Comparison of ENCODE assay signal across 8 cellular contexts in genomic region chr1:96722161-96722908, GRCh38. TPM values are rescaled to one million over a fixed set of nuclear protein-coding genes. Genes with fewer than 3 reads are reported as not detected.
DNase-seq lines count a peak whose midpoint lies in the region; ATAC-seq and TF ChIP-seq lines count a peak whose summit lies in the region.

No MANE protein-coding gene starts in this region.

- H3K4me1 ChIP-seq in PC-3 (ENCODE audit: insufficient read depth, low read length) (peaks cover 21% of the 10 kb centered on the region), ascending aorta (peaks cover 0 to 10% of the 10 kb centered on the region in 2 donors)

- H3K36me3 Mint-ChIP-seq in progenitor cell of endocrine pancreas (ENCODE audit: insufficient read depth): peaks cover 16% of the 10 kb centered on the region

- H3K9me2 ChIP-seq in PC-3 (replicated peaks; ENCODE audit: low read length): no peaks in the 10 kb centered on the region

- H3F3A ChIP-seq in PC-3 (ENCODE audit: low read length, unreplicated experiment): no peaks in the 10 kb centered on the region

- H3K4me2 ChIP-seq in PC-3 (ENCODE audit: low read length): peak overlapping the region; percentile 93

- peak overlapping the region; percentile 97 for H3K4me3 Mint-ChIP-seq in progenitor cell of endocrine pancreas (ENCODE audit: low read depth)

- H3K27ac ChIP-seq in PC-3 (ENCODE audit: low read length): peak overlapping the region; percentile 60
- H3K27ac ChIP-seq in ascending aorta: peak overlapping the region; percentile 91 to 97

- TSS peak; percentile 56 for BruUV-seq in PC-3 (replicated peaks; lab: Mats Ljungman, UMichigan)

- no peaks in the 10 kb centered on the region for H3K27me3 Mint-ChIP-seq in progenitor cell of endocrine pancreas

- peak; percentile 48 for ATAC-seq in GM19467 (IDR thresholded peaks at IDR 0.05; ENCODE audit: unreplicated experiment)
- ATAC-seq in HG03575 (IDR thresholded peaks at IDR 0.05; ENCODE audit: extremely low read depth, insufficient number of reproducible peaks, low FRiP score, unreplicated experiment): peak; percentile 20
- ATAC-seq in PC-3: peak; percentile 53
- ATAC-seq in left ventricle myocardium superior: peak; percentile 84

- CTCF ChIA-PET in PC-3 (lab: Charles Lee): no interaction called here

- intact Hi-C loops in PC-3 (cut with micrococcal nuclease) (no loop called here), ascending aorta (cut with DNase I) (loop anchor here (5.0 kb wide), 1 partner anchor 185 kb away; no protein-coding TSS in a partner anchor), left ventricle myocardium superior (cut with micrococcal nuclease) (no loop called here)

- POLR2A ChIA-PET in PC-3 (lab: Charles Lee; ENCODE audit: unreplicated experiment): no interaction called here

- no peaks in the 10 kb centered on the region for H3K9me3 Mint-ChIP-seq in progenitor cell of endocrine pancreas (ENCODE audit: low read depth)

- TF ChIP-seq CTCF in PC-3 (conservative IDR thresholded peaks at IDR 0.05; ENCODE audit: low read depth, low read length) (no peak), ascending aorta (IDR thresholded peaks at IDR 0.05) (no peak), progenitor cell of endocrine pancreas (IDR thresholded peaks at IDR 0.05; ENCODE audit: unreplicated experiment) (no peak)

- H3K9ac ChIP-seq in PC-3 (ENCODE audit: low read length): peak overlapping the region; percentile 99

- H4K20me1 ChIP-seq in PC-3 (ENCODE audit: low read length): 0 out of 2 replicates have a peak, but pooled peaks cover 4% of the 10 kb centered on the region

- no peaks in the 10 kb centered on the region for H3K9me3 ChIP-seq in PC-3 (ENCODE audit: low read length)
- H3K9me3 ChIP-seq in ascending aorta: no peaks in the 10 kb centered on the region

- no peaks in the 10 kb centered on the region for H3K27me3 ChIP-seq in PC-3 (ENCODE audit: low read length)
- H3K27me3 ChIP-seq in ascending aorta: no peaks in the 10 kb centered on the region

- H2AFZ ChIP-seq in PC-3 (ENCODE audit: low read length): peak overlapping the region; percentile 98

- peaks cover 18% of the 10 kb centered on the region for H3K4me1 Mint-ChIP-seq in progenitor cell of endocrine pancreas (ENCODE audit: low read depth)

- peak; percentile 60 for DNase-seq in DMS53 treated with DMSO at 0.1 percent for 48 hours (lab: John Stamatoyannopoulos, UW; ENCODE audit: unreplicated experiment)
- DNase-seq in PC-3: peak; percentile 17
- peak in 1 of 2 donors; percentile 80 for DNase-seq in ascending aorta (ENCODE audit: low spot score in 2 of 2)
- peak; percentile 75 for DNase-seq in left ventricle myocardium superior
- DNase-seq in progenitor cell of endocrine pancreas (ENCODE audit: low spot score, unreplicated experiment): peak; percentile 41
- DNase-seq in GDM1 (lab: John Stamatoyannopoulos, UW): no peak

- peaks cover 49% of the 10 kb centered on the region for H3K79me2 ChIP-seq in PC-3 (ENCODE audit: low read length)

- H3K27ac Mint-ChIP-seq in progenitor cell of endocrine pancreas: peak overlapping the region; percentile 99

- peaks cover 7% of the 10 kb centered on the region; the same call in 1 of the 2 replicates for H3K36me3 ChIP-seq in PC-3 (ENCODE audit: low read depth, low read length)
- peaks cover 3 to 14% of the 10 kb centered on the region in 2 donors for H3K36me3 ChIP-seq in ascending aorta

- peak overlapping the region; percentile 96 for H3K4me3 ChIP-seq in PC-3 (ENCODE audit: low read length)
- H3K4me3 ChIP-seq in ascending aorta: peak overlapping the region; percentile 68 to 88

RNA-seq across cellular contexts. Expression of gene PTBP2, which starts 0.8 kb away (rescaled TPM):
- total RNA-seq in PC-3 (2014; rRNA removed) (14.6 and 18.6 TPM in 2 replicates), ascending aorta (95.9 TPM), left ventricle myocardium superior (12.4 TPM), progenitor cell of endocrine pancreas (91.2 and 91.8 TPM in 2 replicates)

Comparison
In these comparisons a context has a peak if more than half of its experiments do, and no peak if none do; other contexts are left out.
1. ATAC-seq: peak in every context shown above with its lines; median percentile 84 in left ventricle myocardium superior; 53 in PC-3; 48 in GM19467; 20 in HG03575.